In the genomic region with DNA sequence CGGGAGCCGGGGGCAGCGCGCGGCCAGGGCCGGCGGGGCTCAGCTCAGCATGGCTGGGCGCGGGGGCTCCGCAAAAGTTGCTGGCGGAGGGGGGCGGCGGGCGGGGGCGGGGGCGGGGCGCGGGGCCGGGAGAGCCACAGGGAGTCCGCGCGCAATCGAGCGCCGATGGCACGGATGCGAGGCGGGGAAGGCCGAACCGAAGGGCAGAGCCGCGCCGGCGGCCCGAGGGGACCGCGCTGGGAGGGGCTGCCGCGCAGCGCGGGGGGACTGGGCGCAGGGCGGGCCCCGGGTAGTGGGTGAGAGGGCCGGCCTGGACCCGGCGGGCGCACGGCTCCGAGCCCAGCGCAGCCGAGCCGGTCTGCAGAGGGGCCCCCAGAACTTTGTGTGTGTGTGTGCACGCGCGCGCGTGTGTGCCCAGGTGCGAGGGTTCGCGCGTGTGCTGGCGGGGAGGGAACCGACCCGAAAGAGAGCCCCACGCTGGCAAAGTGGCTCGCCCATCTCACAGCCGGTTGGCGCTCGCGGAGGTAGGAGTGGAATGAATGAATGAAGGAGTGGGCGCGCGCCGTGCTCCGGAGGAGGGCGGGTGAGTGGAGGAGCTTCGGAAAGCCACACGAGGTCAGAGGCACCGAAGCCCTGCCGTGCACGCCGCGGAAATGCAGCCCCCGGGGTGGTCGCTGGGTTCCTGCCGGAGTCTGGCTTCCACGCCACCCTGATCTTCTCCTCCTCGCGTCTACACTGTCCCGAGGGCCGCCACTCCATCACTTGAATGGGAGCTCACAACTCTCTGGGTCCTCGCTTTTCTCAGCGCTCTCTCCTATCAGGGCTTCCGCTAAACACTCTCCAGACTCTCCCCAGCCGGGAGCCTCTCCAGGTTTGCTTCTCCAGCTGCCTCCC, we compare ENCODE assay signal across 8 cellular contexts. TPM values are rescaled to one million over a fixed set of nuclear protein-coding genes. Genes with fewer than 3 reads are reported as not detected.
DNase-seq lines count a peak whose midpoint lies in the region; ATAC-seq and TF ChIP-seq lines count a peak whose summit lies in the region.

Gene HIPK2, minus strand, starts transcription at position 51 of the 894 bp plus-strand sequence. CDS start 375 bp downstream, outside the sequence.

- no CpG with 5 or more reads among the region's 96 CpGs for WGBS in trophoblast cell (ENCODE audit: extremely low coverage, insufficient coverage, insufficient read length)
- 1 to 2% methylated on average over 14 to 43 of the region's 96 CpGs for WGBS in upper lobe of left lung, 2 donors

- peak within 1 kb of the TSS; percentile 96 to 99 for H3K27ac Mint-ChIP-seq in T-cell

- peak within 1 kb of the TSS; percentile 34 for H2AFZ ChIP-seq in trophoblast cell (ENCODE audit: insufficient read depth, low read length, poor library complexity)

- peak within 1 kb of the TSS; percentile 35 for H4K12ac ChIP-seq in trophoblast cell (ENCODE audit: low read depth, low read length)

- no peaks in the 10 kb centered on the region for H3F3A ChIP-seq in DOHH2 (ENCODE audit: control insufficient read depth, insufficient read depth)

- CTCF ChIA-PET in T-cell (lab: Charles Lee): interaction anchor here (0.6 to 1.2 kb wide), 2 partner anchors 159 to 176 kb away, joined by 4 read pairs; no protein-coding TSS in a partner anchor

- H3K4me2 ChIP-seq in DOHH2 (ENCODE audit: low read length) (peak within 1 kb of the TSS; percentile 62), trophoblast cell (ENCODE audit: low read length) (peak within 1 kb of the TSS; percentile 99)

- H2AK5ac ChIP-seq in trophoblast cell (ENCODE audit: low read length): no peak within 1 kb of the TSS

- H3K23ac ChIP-seq in trophoblast cell (ENCODE audit: low read length): no peak within 1 kb of the TSS

- no peaks in the 10 kb centered on the region for H3K79me2 ChIP-seq in DOHH2 (ENCODE audit: control insufficient read depth, low read length)
- H3K79me2 ChIP-seq in trophoblast cell (ENCODE audit: control insufficient read depth, insufficient read depth, low read length, poor library complexity): no peaks in the 10 kb centered on the region

- H3K4me3 Mint-ChIP-seq in T-cell: peak within 1 kb of the TSS; percentile 91 to 100 (median 99)

- H3K27me3 Mint-ChIP-seq in T-cell: peaks cover 5 to 10% of the 10 kb centered on the region in 2 donors

- H3K27ac ChIP-seq in DOHH2 (ENCODE audit: low read depth, low read length) (no peak within 1 kb of the TSS), trophoblast cell (ENCODE audit: low read depth, low read length) (no peak within 1 kb of the TSS), upper lobe of left lung (peak within 1 kb of the TSS; percentile 94 to 98 (median 95))

- H3K9me3 Mint-ChIP-seq in T-cell: no peaks in the 10 kb centered on the region

- peak within 1 kb of the TSS; percentile 48 for H4K91ac ChIP-seq in trophoblast cell (ENCODE audit: low read depth, low read length)

- no peak for TF ChIP-seq EP300 in upper lobe of left lung (IDR thresholded peaks at IDR 0.05)

- H3K79me1 ChIP-seq in trophoblast cell (ENCODE audit: low read length): no peaks in the 10 kb centered on the region

- no peak for DNase-seq in LNCaP clone FGC (ENCODE audit: low read depth)
- DNase-seq in T-cell: peak; percentile 46 to 81 (median 64)
- DNase-seq in adipocyte (ENCODE audit: low read depth): peak; percentile 93
- peak; percentile 88 for DNase-seq in cardiac septum (ENCODE audit: low spot score)
- DNase-seq in trophoblast cell: peak; percentile 50 to 55
- peak; percentile 85 to 95 for DNase-seq in upper lobe of left lung

- peaks cover 87% of the 10 kb centered on the region for H3K27me3 ChIP-seq in DOHH2 (ENCODE audit: control insufficient read depth, low read length)
- H3K27me3 ChIP-seq in adipocyte (replicated peaks; ENCODE audit: control insufficient read depth, insufficient read depth, low read length): peaks cover 5% of the 10 kb centered on the region
- H3K27me3 ChIP-seq in trophoblast cell (ENCODE audit: insufficient read depth, low read length): peaks cover 13% of the 10 kb centered on the region
- no peaks in the 10 kb centered on the region for H3K27me3 ChIP-seq in upper lobe of left lung

- no peak within 1 kb of the TSS for H3K14ac ChIP-seq in trophoblast cell (ENCODE audit: low read length)

- no peaks in the 10 kb centered on the region for H4K20me1 ChIP-seq in DOHH2 (ENCODE audit: control insufficient read depth, insufficient read depth, low read depth, low read length)

- TF ChIP-seq CTCF in DOHH2 (IDR thresholded peaks at IDR 0.05; ENCODE audit: low read depth, low read length, poor library complexity, severe bottlenecking): no peak
- no peak for TF ChIP-seq CTCF in LNCaP clone FGC (IDR thresholded peaks at IDR 0.05; ENCODE audit: control insufficient read depth, extremely low read depth, insufficient read depth)
- peak in 2 of 6 experiments; percentile 1 to 10 for TF ChIP-seq CTCF in upper lobe of left lung (IDR thresholded peaks at IDR 0.05)

- H3K18ac ChIP-seq in trophoblast cell (ENCODE audit: low read length): peak within 1 kb of the TSS; percentile 52

- peaks cover 13% of the 10 kb centered on the region for H3K4me1 ChIP-seq in DOHH2 (ENCODE audit: control insufficient read depth, low read length)
- H3K4me1 ChIP-seq in adipocyte (ENCODE audit: control insufficient read depth, insufficient read depth, low read length): peaks cover 34% of the 10 kb centered on the region
- peaks cover 0 to 6% of the 10 kb centered on the region in 2 experiments for H3K4me1 ChIP-seq in trophoblast cell (ENCODE audit: control insufficient read depth in 1 of 2, insufficient read depth in 2 of 2, low read length in 2 of 2)
- H3K4me1 ChIP-seq in upper lobe of left lung: peaks cover 25 to 33% (median 29%) of the 10 kb centered on the region in 4 donors

- no peak within 1 kb of the TSS for H2BK12ac ChIP-seq in trophoblast cell (ENCODE audit: low read length)

- H3K9ac ChIP-seq in adipocyte (ENCODE audit: low read length) (peak within 1 kb of the TSS; percentile 89), trophoblast cell (ENCODE audit: low read length) (peak within 1 kb of the TSS; percentile 34)

- peaks cover 42 to 51% (median 45%) of the 10 kb centered on the region in 3 donors for H3K4me1 Mint-ChIP-seq in T-cell

- H3K9me2 ChIP-seq in DOHH2 (replicated peaks; ENCODE audit: control insufficient read depth, low read length): no peaks in the 10 kb centered on the region

- H2BK5ac ChIP-seq in trophoblast cell (ENCODE audit: low read depth, low read length, poor library complexity): no peak within 1 kb of the TSS

- intact Hi-C loops in cardiac septum (cut with DNase I): loop anchor here (2.0 to 5.0 kb wide), 3 partner anchors 45 to 224 kb away; no protein-coding TSS in a partner anchor

- H3K36me3 Mint-ChIP-seq in T-cell: no peaks in the 10 kb centered on the region

- H3K4ac ChIP-seq in trophoblast cell (ENCODE audit: low read depth, low read length): no peak within 1 kb of the TSS

- POLR2A ChIA-PET in T-cell (lab: Charles Lee): interaction anchor here in 1 of 2 donors (0.6 kb wide), 3 partner anchors 10 to 1147 kb away, joined by 3 to 10 read pairs (median 3); partner anchors contain the start of gene BRAF

- no peaks in the 10 kb centered on the region for H3K9me3 ChIP-seq in DOHH2 (ENCODE audit: control insufficient read depth, insufficient read depth, low read length)
- no peaks in the 10 kb centered on the region for H3K9me3 ChIP-seq in adipocyte (ENCODE audit: control insufficient read depth, low read length)
- H3K9me3 ChIP-seq in trophoblast cell (ENCODE audit: insufficient read depth, low read depth, low read length): no peaks in the 10 kb centered on the region
- H3K9me3 ChIP-seq in upper lobe of left lung: no peaks in the 10 kb centered on the region

- H3K36me3 ChIP-seq in DOHH2 (ENCODE audit: control insufficient read depth, low read length): no peaks in the 10 kb centered on the region
- no peaks in the 10 kb centered on the region for H3K36me3 ChIP-seq in adipocyte (ENCODE audit: control insufficient read depth, insufficient read depth, low read length, severe bottlenecking)
- no peaks in the 10 kb centered on the region for H3K36me3 ChIP-seq in trophoblast cell (ENCODE audit: control insufficient read depth in 1 of 2, insufficient read depth in 2 of 2, low read length in 2 of 2)
- H3K36me3 ChIP-seq in upper lobe of left lung: no peaks in the 10 kb centered on the region

- H3K4me3 ChIP-seq in DOHH2 (ENCODE audit: low read length) (peak within 1 kb of the TSS; percentile 59), LNCaP clone FGC (ENCODE audit: low read depth, low read length) (peak within 1 kb of the TSS; percentile 68), adipocyte (ENCODE audit: low read length) (peak within 1 kb of the TSS; percentile 87), trophoblast cell (ENCODE audit: low read depth, low read length) (peak within 1 kb of the TSS; percentile 81), upper lobe of left lung (peak within 1 kb of the TSS; percentile 65 to 93 (median 78))

- peak within 1 kb of the TSS; percentile 55 for H4K8ac ChIP-seq in trophoblast cell (ENCODE audit: low read depth, low read length)

- no peak for TF ChIP-seq POLR2A in upper lobe of left lung (IDR thresholded peaks at IDR 0.05)

- ATAC-seq in GM21786 (IDR thresholded peaks at IDR 0.05; ENCODE audit: unreplicated experiment) (peak; percentile 59), T-cell (replicated peaks in 1 of 4) (peak; percentile 67 to 73 (median 70)), upper lobe of left lung (ENCODE audit: low FRiP score in 2 of 2) (peak; percentile 61 to 90)

- H2BK120ac ChIP-seq in trophoblast cell (ENCODE audit: insufficient read depth, low read length, poor library complexity): no peak within 1 kb of the TSS

RNA-seq across cellular contexts. Expression of gene HIPK2, which starts in this region (rescaled TPM):
- total RNA-seq in T-cell (10 to 100 TPM; 32.7 to 34.5 (median 33.5) TPM), cardiac septum (218 TPM), upper lobe of left lung (10 to 100 TPM; 38.6 to 59.6 (median 45.9) TPM)
- 6.8 and 8.0 TPM in 2 replicates for polyA plus RNA-seq in trophoblast cell (2013)

Comparison
In these comparisons a context has a peak if more than half of its experiments do, and no peak if none do; other contexts are left out.
1. H3K27ac ChIP-seq: peak in upper lobe of left lung (4 of 4); none in DOHH2 (single experiment) and trophoblast cell (single experiment).
2. Peak in every context shown above with its lines, with median percentiles within 50 percentile points of each other: H3K4me3 ChIP-seq and ATAC-seq.